10 cellular contexts compared by ENCODE assay signal in the genomic region with DNA sequence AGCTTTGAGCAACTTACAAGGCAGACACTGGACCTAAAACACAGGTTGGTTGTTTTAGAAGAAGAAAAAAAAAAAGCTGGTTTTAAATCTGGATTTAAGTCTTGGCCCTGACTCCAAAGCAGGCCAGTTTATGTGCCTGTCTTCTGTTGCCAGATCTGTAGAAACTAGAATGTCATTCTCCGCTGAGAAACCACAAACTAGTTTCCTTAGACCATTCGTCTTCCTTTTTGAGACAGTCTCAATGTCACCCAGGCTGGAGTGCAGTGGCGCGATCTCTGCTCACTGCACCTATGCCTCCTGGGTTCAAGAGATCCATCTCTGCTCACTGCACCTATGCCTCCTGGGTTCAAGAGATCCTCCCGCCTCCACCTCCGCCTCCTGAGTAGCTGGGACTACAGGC. TPM values are rescaled to one million over a fixed set of nuclear protein-coding genes. Genes with fewer than 3 reads are reported as not detected.
DNase-seq lines count a peak whose midpoint lies in the region; ATAC-seq, FAIRE-seq and TF ChIP-seq lines count a peak whose summit lies in the region.
"Had no signal": no experiment of that assay in that cellular context is flagged by ENCODE, and none has a peak within 500 bp of the region (broad histone marks: within the 10 kb centered on the region; RNA-seq: fewer than 3 reads in every experiment).

No MANE protein-coding gene starts in this region.

- peaks cover 18 to 55% (median 36%) of the 10 kb centered on the region in 4 donors for H3K4me1 ChIP-seq in stomach
- H3K4me1 ChIP-seq in right cardiac atrium (ENCODE audit: control insufficient read depth, insufficient read depth, low read length): peaks cover 9% of the 10 kb centered on the region
- H3K4me1 ChIP-seq: prostate gland had no signal

- H3K36me3 Mint-ChIP-seq in activated B cell treated with CpG ODN at 0.5 μM for 24 hours (ENCODE audit: low read depth): no peaks in the 10 kb centered on the region

- H3K27ac Mint-ChIP-seq in activated B cell treated with CpG ODN at 0.5 μM for 24 hours: no peak overlapping the region

- H3K9me3 Mint-ChIP-seq in activated B cell treated with CpG ODN at 0.5 μM for 24 hours: no peaks in the 10 kb centered on the region

- H3K27ac ChIP-seq in stomach (no peak overlapping the region), right cardiac atrium (ENCODE audit: low read length) (no peak overlapping the region)
- H3K27ac ChIP-seq: prostate gland had no signal

- no peak for TF ChIP-seq EP300 in stomach (IDR thresholded peaks at IDR 0.05)

- H3K9me3 ChIP-seq in stomach (no peaks in the 10 kb centered on the region), right cardiac atrium (ENCODE audit: control insufficient read depth, low read length) (no peaks in the 10 kb centered on the region)
- H3K9me3 ChIP-seq: prostate gland had no signal

- H3K27me3 ChIP-seq in stomach (no peaks in the 10 kb centered on the region), right cardiac atrium (ENCODE audit: control insufficient read depth, insufficient read depth) (no peaks in the 10 kb centered on the region)

- POLR2A ChIA-PET in activated B cell treated with CpG ODN at 0.5 μM for 24 hours (lab: Charles Lee): no interaction called here

- H3K36me3 ChIP-seq in stomach: no peaks in the 10 kb centered on the region
- H3K36me3 ChIP-seq: prostate gland had no signal

- H3K4me3 Mint-ChIP-seq in activated B cell treated with CpG ODN at 0.5 μM for 24 hours: no peak overlapping the region

- no peak for TF ChIP-seq POLR2A in GM12892 (IDR thresholded peaks at IDR 0.05; ENCODE audit: low read depth, low read length)
- no peak for TF ChIP-seq POLR2A in stomach (IDR thresholded peaks at IDR 0.05)

- ATAC-seq in GM19455 (IDR thresholded peaks at IDR 0.05; ENCODE audit: unreplicated experiment) (peak; percentile 89), HG03064 (IDR thresholded peaks at IDR 0.05; ENCODE audit: low read depth, unreplicated experiment) (peak; percentile 96), activated B cell treated with CpG ODN at 0.5 μM for 24 hours (ENCODE audit: low read depth) (peak; percentile 49), right cardiac atrium (no peak)
- ATAC-seq: K562 had no signal

- CTCF ChIA-PET in activated B cell treated with CpG ODN at 0.5 μM for 24 hours (lab: Charles Lee): no interaction called here

- TF ChIP-seq CTCF in activated B cell treated with CpG ODN at 0.5 μM for 24 hours (IDR thresholded peaks at IDR 0.05) (no peak), stomach (IDR thresholded peaks at IDR 0.05) (no peak)

- 61 to 69% (median 68%) methylated on average over 6 of the region's 6 CpGs for WGBS in stomach, 5 donors
- 84% methylated on average over 6 of the region's 6 CpGs for WGBS in right cardiac atrium

- peak; percentile 95 for FAIRE-seq in GM12892 (lab: Jason Lieb, UNC)
- FAIRE-seq: K562 had no signal

- H3K27me3 Mint-ChIP-seq in activated B cell treated with CpG ODN at 0.5 μM for 24 hours: no peaks in the 10 kb centered on the region

- DNase-seq in GM12892 (ENCODE audit: insufficient read length) (peak; percentile 21), activated B cell treated with CpG ODN at 0.5 μM for 24 hours (no peak), NCI-H2081 (lab: John Stamatoyannopoulos, UW) (no peak), stomach (no peak), right cardiac atrium (no peak)
- no peak for DNase-seq in stimulated activated CD4-positive, alpha-beta T cell treated with anti-CD3 and anti-CD28 coated beads, Interleukin-2, amount 100 ng/mL, for 24 hours

- H3K4me3 ChIP-seq in stomach: no peak overlapping the region
- H3K4me3 ChIP-seq in right cardiac atrium (ENCODE audit: low read length): no peak overlapping the region
- H3K4me3 ChIP-seq: K562, prostate gland had no signal

- H3K4me1 Mint-ChIP-seq in activated B cell treated with CpG ODN at 0.5 μM for 24 hours: peaks cover 6% of the 10 kb centered on the region

- intact Hi-C loops in activated B cell treated with CpG ODN at 0.5 μM for 24 hours (cut with micrococcal nuclease) (no loop called here), stomach (cut with DNase I; ENCODE audit: low total_unique reads) (no loop called here), right cardiac atrium (cut with DNase I) (no loop called here)

RNA-seq across cellular contexts. Expression of a gene that starts 33.9 kb away (rescaled TPM):
- polyA plus RNA-seq in GM12892 (2012; ENCODE audit: missing spikeins): 27.9 TPM
- total RNA-seq in activated B cell treated with CpG ODN at 0.5 μM for 24 hours: 28.2 and 32.1 TPM in 2 replicates
- total RNA-seq in stomach: 100 to 1,000 TPM; 190 to 408 (median 266) TPM
- polyA plus RNA-seq in stomach: 10 to 100 TPM; 41.2 to 84.1 (median 74.2) TPM
- total RNA-seq in right cardiac atrium: 100 to 1,000 TPM; 433 to 535 (median 472) TPM
- polyA plus RNA-seq in right cardiac atrium: 277 TPM

Comparison
In these comparisons a context has a peak if more than half of its experiments do, and no peak if none do; other contexts are left out.
1. ATAC-seq: peak in GM19455 (single experiment), HG03064 (single experiment) and activated B cell treated with CpG ODN at 0.5 μM for 24 hours (single experiment); none in right cardiac atrium (0 of 2).